In genomic region chr2:199459286-199460100, GRCh38 we compare ENCODE assay signal across 8 cellular contexts. TPM values are rescaled to one million over a fixed set of nuclear protein-coding genes. Genes with fewer than 3 reads are reported as not detected.
DNase-seq lines count a peak whose midpoint lies in the region; ATAC-seq, FAIRE-seq and TF ChIP-seq lines count a peak whose summit lies in the region.

No MANE protein-coding gene starts in this region.

- TF ChIP-seq CTCF in colonic mucosa (IDR thresholded peaks at IDR 0.05) (no peak), kidney epithelial cell (IDR thresholded peaks at IDR 0.05; ENCODE audit: insufficient read depth, low read length, poor library complexity, severe bottlenecking) (no peak)

- H3K36me3 ChIP-seq in colonic mucosa (no peaks in the 10 kb centered on the region), kidney epithelial cell (ENCODE audit: control insufficient read depth, insufficient read depth, low read length) (no peaks in the 10 kb centered on the region)

- no peak for FAIRE-seq in GM12891 (lab: Jason Lieb, UNC)

- H3K4me1 ChIP-seq in colonic mucosa: no peaks in the 10 kb centered on the region

- intact Hi-C loops in colonic mucosa (cut with DNase I): loop anchor here (5.0 kb wide), 2 partner anchors 687 to 1142 kb away; no protein-coding TSS in a partner anchor

- no peak for TF ChIP-seq POLR2A in GM12891 (IDR thresholded peaks at IDR 0.05; ENCODE audit: low read depth, low read length)

- H3K27ac ChIP-seq in colonic mucosa: peak overlapping the region; percentile 86

- H3K4me3 ChIP-seq in colonic mucosa (peak overlapping the region; percentile 79), kidney epithelial cell (ENCODE audit: low read depth, low read length) (peak overlapping the region; percentile 86)

- no peaks in the 10 kb centered on the region for H3K9me3 ChIP-seq in colonic mucosa

- peak; percentile 26 for DNase-seq in GM12891 (ENCODE audit: insufficient read length, low spot score)
- DNase-seq in NCI-H2227 treated with DMSO at 0.1 percent for 48 hours (lab: John Stamatoyannopoulos, UW): peak; percentile 99
- DNase-seq in colonic mucosa: peak; percentile 88
- peak; percentile 75 for DNase-seq in kidney epithelial cell (ENCODE audit: low read depth)
- DNase-seq in smooth muscle cell of the brain vasculature (ENCODE audit: low read depth, low spot score): peak; percentile 86
- no peak for DNase-seq in 8988T

- peak; percentile 42 for ATAC-seq in HG02973 (IDR thresholded peaks at IDR 0.05; ENCODE audit: unreplicated experiment)
- peak; percentile 30 to 46 for ATAC-seq in activated CD4-positive, CD25-positive, alpha-beta regulatory T cell treated with anti-CD3 and anti-CD28 coated beads, Interleukin-2, amount 50 U/mL, for 24 hours

- H3K9ac ChIP-seq in colonic mucosa (ENCODE audit: low read depth in 2 of 2, low read length in 2 of 2): peak overlapping the region; percentile 90 to 92

- H3K27me3 ChIP-seq in colonic mucosa: peaks cover 8% of the 10 kb centered on the region
- H3K27me3 ChIP-seq in kidney epithelial cell (ENCODE audit: control insufficient read depth, insufficient read depth, low read length): peaks cover 38% of the 10 kb centered on the region

TF ChIP-seq in GM12891, 5 proteins besides CTCF, POLR2A, EP300 and RAD21:
- TF ChIP-seq POLR2AphosphoS5 (IDR thresholded peaks at IDR 0.05; ENCODE audit: low read depth, low read length) (no peak), PAX5 (IDR thresholded peaks at IDR 0.05; ENCODE audit: insufficient read depth, low read length, severe bottlenecking) (no peak), POU2F2 (IDR thresholded peaks at IDR 0.05; ENCODE audit: low read depth, low read length) (no peak), SPI1 (IDR thresholded peaks at IDR 0.05; ENCODE audit: low read depth, low read length) (no peak), TAF1 (IDR thresholded peaks at IDR 0.05; ENCODE audit: low read depth, low read length) (no peak)

RNA-seq across cellular contexts. Expression of gene SATB2, which starts 1.8 kb away (rescaled TPM):
- 0.01 TPM for polyA plus RNA-seq in GM12891 (2012; ENCODE audit: low read depth, missing spikeins)
- total RNA-seq in colonic mucosa (100 to 1,000 TPM; 133 to 178 TPM), kidney epithelial cell (5.3 and 5.5 TPM in 2 replicates)

Comparison
In these comparisons a context has a peak if more than half of its experiments do, and no peak if none do; other contexts are left out.
1. RNA of gene SATB2, which starts 1.8 kb away (total RNA-seq): 133 to 178 TPM in colonic mucosa; 5.3 to 5.5 TPM in kidney epithelial cell; every median in the first group is over 10 times any median in the second.